8 cellular contexts compared by ENCODE assay signal in the genomic region with DNA sequence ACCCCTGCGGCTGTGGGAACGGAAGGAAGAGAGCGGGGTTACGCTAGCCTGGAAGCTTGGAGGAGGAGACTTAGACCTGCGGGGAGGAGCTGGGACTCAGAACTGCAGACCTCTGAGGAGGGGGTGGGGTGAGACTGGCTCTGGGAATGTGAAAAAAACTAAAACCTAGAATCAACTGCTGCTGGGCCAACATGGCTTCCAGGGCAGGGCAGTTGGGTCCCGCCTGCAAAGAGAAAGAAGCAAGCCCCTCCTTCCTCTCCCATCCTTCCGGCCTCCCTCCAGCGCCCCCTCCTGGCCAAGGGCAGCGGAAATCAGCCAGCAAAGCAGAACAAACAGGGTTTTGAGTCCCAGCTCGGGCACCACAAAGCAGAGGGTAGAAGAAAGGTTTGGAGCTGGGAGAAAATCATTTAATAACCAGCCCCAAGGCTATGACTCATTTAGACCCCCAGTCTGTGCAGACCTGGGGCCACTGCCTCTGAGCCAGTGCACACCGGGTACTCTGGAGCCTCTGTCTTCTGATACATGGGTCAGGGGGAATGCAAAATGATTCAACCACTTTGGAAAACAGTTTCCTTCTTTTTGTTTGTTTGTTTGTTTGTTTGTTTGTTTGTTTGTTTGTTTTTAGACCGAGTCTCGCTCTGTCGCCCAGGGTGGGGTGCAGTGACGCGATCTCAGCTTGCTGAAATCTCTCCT. TPM values are rescaled to one million over a fixed set of nuclear protein-coding genes. Genes with fewer than 3 reads are reported as not detected.
A peak's percentile ranks its signal among the peaks of the same experiment; 100 is the strongest.
DNase-seq lines count a peak whose midpoint lies in the region; ATAC-seq and TF ChIP-seq lines count a peak whose summit lies in the region.

No MANE protein-coding gene starts in this region.

- H3K27me3 Mint-ChIP-seq in activated naive CD4-positive, alpha-beta T cell treated with anti-CD3 and anti-CD28 coated beads for 36 hours (ENCODE audit: low read depth), result peaks cover 5% of the 10 kb centered on the region

- no peaks in the 10 kb centered on the region for H3K27me3 ChIP-seq in right cardiac atrium (ENCODE audit: control insufficient read depth, insufficient read depth)

- CTCF ChIA-PET in activated naive CD4-positive, alpha-beta T cell treated with anti-CD3 and anti-CD28 coated beads for 36 hours (lab: Charles Lee), result interaction anchor here (0.6 to 5.0 kb wide), 22 partner anchors 8 to 457 kb away, joined by 3 to 34 read pairs (median 4); a partner anchor contains a TSS

- peaks cover 2% of the 10 kb centered on the region for H3K4me1 ChIP-seq in right cardiac atrium (ENCODE audit: control insufficient read depth, insufficient read depth, low read length)

- H3K4me3 Mint-ChIP-seq in activated naive CD4-positive, alpha-beta T cell treated with anti-CD3 and anti-CD28 coated beads for 36 hours, result peak overlapping the region; percentile 61

- 49% methylated on average over 16 of the region's 16 CpGs for WGBS in right cardiac atrium

- H3K9me3 Mint-ChIP-seq in activated naive CD4-positive, alpha-beta T cell treated with anti-CD3 and anti-CD28 coated beads for 36 hours, result no peaks in the 10 kb centered on the region

- H3K36me3 Mint-ChIP-seq in activated naive CD4-positive, alpha-beta T cell treated with anti-CD3 and anti-CD28 coated beads for 36 hours (ENCODE audit: low read depth), result no peaks in the 10 kb centered on the region

- peak; percentile 75 for DNase-seq in COLO829 (ENCODE audit: low spot score)
- peak; percentile 97 for DNase-seq in activated naive CD4-positive, alpha-beta T cell treated with anti-CD3 and anti-CD28 coated beads for 36 hours
- peak; percentile 69 to 90 (median 82) for DNase-seq in right cardiac atrium
- peak; percentile 79 to 91 for DNase-seq in stimulated activated CD4-positive, alpha-beta T cell treated with anti-CD3 and anti-CD28 coated beads, Interleukin-12 subunit alpha, Interleukin-12 subunit beta, amount 100 ng/mL, for 24 hours (ENCODE audit: low read depth in 2 of 2)
- no peak for DNase-seq in cerebellar nuclear complex (lab: John Stamatoyannopoulos, UW)

- no peak overlapping the region for H3K27ac ChIP-seq in right cardiac atrium (ENCODE audit: low read length)

- peak; percentile 46 for ATAC-seq in HG03175 (IDR thresholded peaks at IDR 0.05; ENCODE audit: unreplicated experiment)
- ATAC-seq in SK-N-SH treated with all-trans-retinoic acid at 6 μM for 48 hours, result peak; percentile 21; the same call in 2 of the 3 replicates
- peak; percentile 10 to 36 for ATAC-seq in right cardiac atrium
- no peak for ATAC-seq in HG02840 (IDR thresholded peaks at IDR 0.05; ENCODE audit: low FRiP score, unreplicated experiment)

- H3K4me1 Mint-ChIP-seq in activated naive CD4-positive, alpha-beta T cell treated with anti-CD3 and anti-CD28 coated beads for 36 hours (ENCODE audit: low read depth), result peaks cover 14% of the 10 kb centered on the region

- peak overlapping the region; percentile 79 for H3K27ac Mint-ChIP-seq in activated naive CD4-positive, alpha-beta T cell treated with anti-CD3 and anti-CD28 coated beads for 36 hours

- H3K9me3 ChIP-seq in right cardiac atrium (ENCODE audit: control insufficient read depth, low read length), result no peaks in the 10 kb centered on the region

- H3K4me3 ChIP-seq in right cardiac atrium (ENCODE audit: low read length), result no peak overlapping the region

- intact Hi-C loops in activated naive CD4-positive, alpha-beta T cell treated with anti-CD3 and anti-CD28 coated beads for 36 hours (cut with micrococcal nuclease), result no loop called here
- intact Hi-C loops in right cardiac atrium (cut with DNase I), result loop anchor here in 1 of 4 donors (5.0 kb wide), 1 partner anchor 66 kb away; no protein-coding TSS in a partner anchor

TF ChIP-seq in SK-N-SH treated with all-trans-retinoic acid at 6 μM for 48 hours, 23 proteins besides CTCF, POLR2A, EP300 and RAD21:
- TF ChIP-seq, protein P1, sequence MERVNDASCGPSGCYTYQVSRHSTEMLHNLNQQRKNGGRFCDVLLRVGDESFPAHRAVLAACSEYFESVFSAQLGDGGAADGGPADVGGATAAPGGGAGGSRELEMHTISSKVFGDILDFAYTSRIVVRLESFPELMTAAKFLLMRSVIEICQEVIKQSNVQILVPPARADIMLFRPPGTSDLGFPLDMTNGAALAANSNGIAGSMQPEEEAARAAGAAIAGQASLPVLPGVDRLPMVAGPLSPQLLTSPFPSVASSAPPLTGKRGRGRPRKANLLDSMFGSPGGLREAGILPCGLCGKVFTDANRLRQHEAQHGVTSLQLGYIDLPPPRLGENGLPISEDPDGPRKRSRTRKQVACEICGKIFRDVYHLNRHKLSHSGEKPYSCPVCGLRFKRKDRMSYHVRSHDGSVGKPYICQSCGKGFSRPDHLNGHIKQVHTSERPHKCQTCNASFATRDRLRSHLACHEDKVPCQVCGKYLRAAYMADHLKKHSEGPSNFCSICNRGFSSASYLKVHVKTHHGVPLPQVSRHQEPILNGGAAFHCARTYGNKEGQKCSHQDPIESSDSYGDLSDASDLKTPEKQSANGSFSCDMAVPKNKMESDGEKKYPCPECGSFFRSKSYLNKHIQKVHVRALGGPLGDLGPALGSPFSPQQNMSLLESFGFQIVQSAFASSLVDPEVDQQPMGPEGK (CRISPR knock-in tag; IDR thresholded peaks at IDR 0.05; ENCODE audit: borderline replicate concordance), result no peak
- TF ChIP-seq RARB (CRISPR knock-in tag; IDR thresholded peaks at IDR 0.05) (no peak), PPARA (CRISPR knock-in tag; IDR thresholded peaks at IDR 0.05; ENCODE audit: borderline replicate concordance) (no peak), ZNF8 (CRISPR knock-in tag; IDR thresholded peaks at IDR 0.05) (no peak), ISL1 (CRISPR knock-in tag; IDR thresholded peaks at IDR 0.05) (no peak), ZC3H10 (CRISPR knock-in tag; IDR thresholded peaks at IDR 0.05) (no peak), TCF4 (CRISPR knock-in tag; IDR thresholded peaks at IDR 0.05; ENCODE audit: borderline replicate concordance) (no peak), CSDC2 (CRISPR knock-in tag; IDR thresholded peaks at IDR 0.05) (no peak), GLIS3 (CRISPR knock-in tag; IDR thresholded peaks at IDR 0.05) (no peak), ARNTL (CRISPR knock-in tag; IDR thresholded peaks at IDR 0.05; ENCODE audit: borderline replicate concordance, low read depth) (no peak), ZFP30 (CRISPR knock-in tag; IDR thresholded peaks at IDR 0.05) (no peak), ESRRG (CRISPR knock-in tag; IDR thresholded peaks at IDR 0.05) (no peak), ZFP3 (CRISPR knock-in tag; IDR thresholded peaks at IDR 0.05) (no peak), TOX (CRISPR knock-in tag; IDR thresholded peaks at IDR 0.05; ENCODE audit: borderline replicate concordance) (no peak), ZNF565 (CRISPR knock-in tag; conservative IDR thresholded peaks at IDR 0.05; ENCODE audit: low read depth) (no peak)
- TF ChIP-seq, protein P2, sequence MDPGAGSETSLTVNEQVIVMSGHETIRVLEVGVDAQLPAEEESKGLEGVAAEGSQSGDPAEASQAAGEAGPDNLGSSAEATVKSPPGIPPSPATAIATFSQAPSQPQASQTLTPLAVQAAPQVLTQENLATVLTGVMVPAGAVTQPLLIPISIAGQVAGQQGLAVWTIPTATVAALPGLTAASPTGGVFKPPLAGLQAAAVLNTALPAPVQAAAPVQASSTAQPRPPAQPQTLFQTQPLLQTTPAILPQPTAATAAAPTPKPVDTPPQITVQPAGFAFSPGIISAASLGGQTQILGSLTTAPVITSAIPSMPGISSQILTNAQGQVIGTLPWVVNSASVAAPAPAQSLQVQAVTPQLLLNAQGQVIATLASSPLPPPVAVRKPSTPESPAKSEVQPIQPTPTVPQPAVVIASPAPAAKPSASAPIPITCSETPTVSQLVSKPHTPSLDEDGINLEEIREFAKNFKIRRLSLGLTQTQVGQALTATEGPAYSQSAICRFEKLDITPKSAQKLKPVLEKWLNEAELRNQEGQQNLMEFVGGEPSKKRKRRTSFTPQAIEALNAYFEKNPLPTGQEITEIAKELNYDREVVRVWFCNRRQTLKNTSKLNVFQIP (CRISPR knock-in tag; IDR thresholded peaks at IDR 0.05; ENCODE audit: borderline replicate concordance, low read depth), result no peak
- TF ChIP-seq, protein P3, sequence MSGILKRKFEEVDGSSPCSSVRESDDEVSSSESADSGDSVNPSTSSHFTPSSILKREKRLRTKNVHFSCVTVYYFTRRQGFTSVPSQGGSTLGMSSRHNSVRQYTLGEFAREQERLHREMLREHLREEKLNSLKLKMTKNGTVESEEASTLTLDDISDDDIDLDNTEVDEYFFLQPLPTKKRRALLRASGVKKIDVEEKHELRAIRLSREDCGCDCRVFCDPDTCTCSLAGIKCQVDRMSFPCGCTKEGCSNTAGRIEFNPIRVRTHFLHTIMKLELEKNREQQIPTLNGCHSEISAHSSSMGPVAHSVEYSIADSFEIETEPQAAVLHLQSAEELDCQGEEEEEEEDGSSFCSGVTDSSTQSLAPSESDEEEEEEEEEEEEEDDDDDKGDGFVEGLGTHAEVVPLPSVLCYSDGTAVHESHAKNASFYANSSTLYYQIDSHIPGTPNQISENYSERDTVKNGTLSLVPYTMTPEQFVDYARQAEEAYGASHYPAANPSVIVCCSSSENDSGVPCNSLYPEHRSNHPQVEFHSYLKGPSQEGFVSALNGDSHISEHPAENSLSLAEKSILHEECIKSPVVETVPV (CRISPR knock-in tag; IDR thresholded peaks at IDR 0.05), result no peak
TF ChIP-seq in SK-N-SH treated with all-trans-retinoic acid at 6 μM for 48 hours: peak in this region for 0.

RNA-seq across cellular contexts. Expression of a gene that starts 7.3 kb away (rescaled TPM):
- under 1 TPM; 0.37 to 0.50 TPM for total RNA-seq in activated naive CD4-positive, alpha-beta T cell treated with anti-CD3 and anti-CD28 coated beads for 36 hours
- 1 to 10 TPM; 3.1 to 6.9 (median 6.6) TPM for total RNA-seq in right cardiac atrium
- 3.6 TPM for polyA plus RNA-seq in right cardiac atrium

RNA-seq across cellular contexts. Expression of a gene that starts 36.7 kb away (rescaled TPM):
- total RNA-seq in activated naive CD4-positive, alpha-beta T cell treated with anti-CD3 and anti-CD28 coated beads for 36 hours, result not detected
- not detected for total RNA-seq in right cardiac atrium
- not detected for polyA plus RNA-seq in right cardiac atrium

RNA-seq across cellular contexts. Expression of a gene that starts 59.9 kb away (rescaled TPM):
- total RNA-seq in activated naive CD4-positive, alpha-beta T cell treated with anti-CD3 and anti-CD28 coated beads for 36 hours, result under 1 TPM in 1 of 2 experiments, not detected in 1; 0.14 TPM
- 1 to 10 TPM; 1.8 to 2.6 (median 2.3) TPM for total RNA-seq in right cardiac atrium
- polyA plus RNA-seq in right cardiac atrium, result 0.75 TPM

Comparison
In these comparisons a context has a peak if more than half of its experiments do, and no peak if none do; other contexts are left out.
1. DNase-seq: peak in COLO829 (single experiment), activated naive CD4-positive, alpha-beta T cell treated with anti-CD3 and anti-CD28 coated beads for 36 hours (single experiment), right cardiac atrium (3 of 3) and stimulated activated CD4-positive, alpha-beta T cell treated with anti-CD3 and anti-CD28 coated beads, Interleukin-12 subunit alpha, Interleukin-12 subunit beta, amount 100 ng/mL, for 24 hours (2 of 2); none in cerebellar nuclear complex (0 of 2).